In the genomic region with DNA sequence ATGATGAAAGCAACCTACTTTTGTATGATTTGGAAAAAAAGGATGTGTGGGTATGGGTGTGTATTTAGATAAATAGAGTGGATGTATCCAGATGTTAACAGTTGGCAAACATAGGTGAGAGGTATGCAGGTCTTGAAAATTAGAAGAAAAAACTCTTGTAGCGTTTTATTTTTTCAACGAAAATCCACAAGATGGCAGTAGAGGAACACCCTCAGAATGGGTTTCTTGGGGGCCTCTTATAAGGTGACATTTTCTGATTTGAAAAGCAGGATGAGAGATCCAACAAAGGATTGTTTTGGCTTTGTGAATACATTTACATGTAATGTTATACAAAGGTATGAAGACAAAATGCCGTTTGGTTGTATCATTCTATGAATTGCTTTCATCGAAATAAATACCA, we compare ENCODE assay signal across 1 cellular context.
TF ChIP-seq lines count a peak whose summit lies in the region.

No MANE protein-coding gene starts in this region.

TF ChIP-seq in H1, 55 proteins besides CTCF, POLR2A, EP300 and RAD21:
- no peak for TF ChIP-seq KDM5A (IDR thresholded peaks at IDR 0.05; ENCODE audit: low read length)
- TF ChIP-seq SIN3A (conservative IDR thresholded peaks at IDR 0.05 in 1 of 2, IDR thresholded peaks at IDR 0.05 in 1 of 2; ENCODE audit: low read depth in 1 of 2, low read length in 2 of 2), result no peak
- TF ChIP-seq, protein P1, sequence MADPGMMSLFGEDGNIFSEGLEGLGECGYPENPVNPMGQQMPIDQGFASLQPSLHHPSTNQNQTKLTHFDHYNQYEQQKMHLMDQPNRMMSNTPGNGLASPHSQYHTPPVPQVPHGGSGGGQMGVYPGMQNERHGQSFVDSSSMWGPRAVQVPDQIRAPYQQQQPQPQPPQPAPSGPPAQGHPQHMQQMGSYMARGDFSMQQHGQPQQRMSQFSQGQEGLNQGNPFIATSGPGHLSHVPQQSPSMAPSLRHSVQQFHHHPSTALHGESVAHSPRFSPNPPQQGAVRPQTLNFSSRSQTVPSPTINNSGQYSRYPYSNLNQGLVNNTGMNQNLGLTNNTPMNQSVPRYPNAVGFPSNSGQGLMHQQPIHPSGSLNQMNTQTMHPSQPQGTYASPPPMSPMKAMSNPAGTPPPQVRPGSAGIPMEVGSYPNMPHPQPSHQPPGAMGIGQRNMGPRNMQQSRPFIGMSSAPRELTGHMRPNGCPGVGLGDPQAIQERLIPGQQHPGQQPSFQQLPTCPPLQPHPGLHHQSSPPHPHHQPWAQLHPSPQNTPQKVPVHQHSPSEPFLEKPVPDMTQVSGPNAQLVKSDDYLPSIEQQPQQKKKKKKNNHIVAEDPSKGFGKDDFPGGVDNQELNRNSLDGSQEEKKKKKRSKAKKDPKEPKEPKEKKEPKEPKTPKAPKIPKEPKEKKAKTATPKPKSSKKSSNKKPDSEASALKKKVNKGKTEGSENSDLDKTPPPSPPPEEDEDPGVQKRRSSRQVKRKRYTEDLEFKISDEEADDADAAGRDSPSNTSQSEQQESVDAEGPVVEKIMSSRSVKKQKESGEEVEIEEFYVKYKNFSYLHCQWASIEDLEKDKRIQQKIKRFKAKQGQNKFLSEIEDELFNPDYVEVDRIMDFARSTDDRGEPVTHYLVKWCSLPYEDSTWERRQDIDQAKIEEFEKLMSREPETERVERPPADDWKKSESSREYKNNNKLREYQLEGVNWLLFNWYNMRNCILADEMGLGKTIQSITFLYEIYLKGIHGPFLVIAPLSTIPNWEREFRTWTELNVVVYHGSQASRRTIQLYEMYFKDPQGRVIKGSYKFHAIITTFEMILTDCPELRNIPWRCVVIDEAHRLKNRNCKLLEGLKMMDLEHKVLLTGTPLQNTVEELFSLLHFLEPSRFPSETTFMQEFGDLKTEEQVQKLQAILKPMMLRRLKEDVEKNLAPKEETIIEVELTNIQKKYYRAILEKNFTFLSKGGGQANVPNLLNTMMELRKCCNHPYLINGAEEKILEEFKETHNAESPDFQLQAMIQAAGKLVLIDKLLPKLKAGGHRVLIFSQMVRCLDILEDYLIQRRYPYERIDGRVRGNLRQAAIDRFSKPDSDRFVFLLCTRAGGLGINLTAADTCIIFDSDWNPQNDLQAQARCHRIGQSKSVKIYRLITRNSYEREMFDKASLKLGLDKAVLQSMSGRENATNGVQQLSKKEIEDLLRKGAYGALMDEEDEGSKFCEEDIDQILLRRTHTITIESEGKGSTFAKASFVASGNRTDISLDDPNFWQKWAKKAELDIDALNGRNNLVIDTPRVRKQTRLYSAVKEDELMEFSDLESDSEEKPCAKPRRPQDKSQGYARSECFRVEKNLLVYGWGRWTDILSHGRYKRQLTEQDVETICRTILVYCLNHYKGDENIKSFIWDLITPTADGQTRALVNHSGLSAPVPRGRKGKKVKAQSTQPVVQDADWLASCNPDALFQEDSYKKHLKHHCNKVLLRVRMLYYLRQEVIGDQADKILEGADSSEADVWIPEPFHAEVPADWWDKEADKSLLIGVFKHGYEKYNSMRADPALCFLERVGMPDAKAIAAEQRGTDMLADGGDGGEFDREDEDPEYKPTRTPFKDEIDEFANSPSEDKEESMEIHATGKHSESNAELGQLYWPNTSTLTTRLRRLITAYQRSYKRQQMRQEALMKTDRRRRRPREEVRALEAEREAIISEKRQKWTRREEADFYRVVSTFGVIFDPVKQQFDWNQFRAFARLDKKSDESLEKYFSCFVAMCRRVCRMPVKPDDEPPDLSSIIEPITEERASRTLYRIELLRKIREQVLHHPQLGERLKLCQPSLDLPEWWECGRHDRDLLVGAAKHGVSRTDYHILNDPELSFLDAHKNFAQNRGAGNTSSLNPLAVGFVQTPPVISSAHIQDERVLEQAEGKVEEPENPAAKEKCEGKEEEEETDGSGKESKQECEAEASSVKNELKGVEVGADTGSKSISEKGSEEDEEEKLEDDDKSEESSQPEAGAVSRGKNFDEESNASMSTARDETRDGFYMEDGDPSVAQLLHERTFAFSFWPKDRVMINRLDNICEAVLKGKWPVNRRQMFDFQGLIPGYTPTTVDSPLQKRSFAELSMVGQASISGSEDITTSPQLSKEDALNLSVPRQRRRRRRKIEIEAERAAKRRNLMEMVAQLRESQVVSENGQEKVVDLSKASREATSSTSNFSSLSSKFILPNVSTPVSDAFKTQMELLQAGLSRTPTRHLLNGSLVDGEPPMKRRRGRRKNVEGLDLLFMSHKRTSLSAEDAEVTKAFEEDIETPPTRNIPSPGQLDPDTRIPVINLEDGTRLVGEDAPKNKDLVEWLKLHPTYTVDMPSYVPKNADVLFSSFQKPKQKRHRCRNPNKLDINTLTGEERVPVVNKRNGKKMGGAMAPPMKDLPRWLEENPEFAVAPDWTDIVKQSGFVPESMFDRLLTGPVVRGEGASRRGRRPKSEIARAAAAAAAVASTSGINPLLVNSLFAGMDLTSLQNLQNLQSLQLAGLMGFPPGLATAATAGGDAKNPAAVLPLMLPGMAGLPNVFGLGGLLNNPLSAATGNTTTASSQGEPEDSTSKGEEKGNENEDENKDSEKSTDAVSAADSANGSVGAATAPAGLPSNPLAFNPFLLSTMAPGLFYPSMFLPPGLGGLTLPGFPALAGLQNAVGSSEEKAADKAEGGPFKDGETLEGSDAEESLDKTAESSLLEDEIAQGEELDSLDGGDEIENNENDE (IDR thresholded peaks at IDR 0.05; ENCODE audit: insufficient replicate concordance, low read length), result no peak
- no peak for TF ChIP-seq TCF12 (IDR thresholded peaks at IDR 0.05; ENCODE audit: low read depth, low read length)
- TF ChIP-seq ZNF274 (IDR thresholded peaks at IDR 0.05; ENCODE audit: borderline replicate concordance, extremely low read depth, low read length), result no peak
- no peak for TF ChIP-seq HDAC2 (IDR thresholded peaks at IDR 0.05; ENCODE audit: borderline replicate concordance in 1 of 2, low read depth in 2 of 2, low read length in 2 of 2)
- no peak for TF ChIP-seq HDAC6 (IDR thresholded peaks at IDR 0.05; ENCODE audit: low read depth, low read length)
- no peak for TF ChIP-seq EZH2 (IDR thresholded peaks at IDR 0.05; ENCODE audit: low read depth, low read length, severe bottlenecking)
- TF ChIP-seq RFX5 (IDR thresholded peaks at IDR 0.05; ENCODE audit: borderline replicate concordance, low read depth, low read length), result no peak
- TF ChIP-seq BRCA1 (IDR thresholded peaks at IDR 0.05; ENCODE audit: low read depth, low read length), result no peak
- no peak for TF ChIP-seq FOSL1 (IDR thresholded peaks at IDR 0.05; ENCODE audit: insufficient read depth, low read depth, low read length)
- TF ChIP-seq, protein P2, sequence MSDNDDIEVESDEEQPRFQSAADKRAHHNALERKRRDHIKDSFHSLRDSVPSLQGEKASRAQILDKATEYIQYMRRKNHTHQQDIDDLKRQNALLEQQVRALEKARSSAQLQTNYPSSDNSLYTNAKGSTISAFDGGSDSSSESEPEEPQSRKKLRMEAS (IDR thresholded peaks at IDR 0.05), result no peak
- TF ChIP-seq, protein P3, sequence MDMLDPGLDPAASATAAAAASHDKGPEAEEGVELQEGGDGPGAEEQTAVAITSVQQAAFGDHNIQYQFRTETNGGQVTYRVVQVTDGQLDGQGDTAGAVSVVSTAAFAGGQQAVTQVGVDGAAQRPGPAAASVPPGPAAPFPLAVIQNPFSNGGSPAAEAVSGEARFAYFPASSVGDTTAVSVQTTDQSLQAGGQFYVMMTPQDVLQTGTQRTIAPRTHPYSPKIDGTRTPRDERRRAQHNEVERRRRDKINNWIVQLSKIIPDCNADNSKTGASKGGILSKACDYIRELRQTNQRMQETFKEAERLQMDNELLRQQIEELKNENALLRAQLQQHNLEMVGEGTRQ (IDR thresholded peaks at IDR 0.05; ENCODE audit: low read length), result no peak
- no peak for TF ChIP-seq MAFK (IDR thresholded peaks at IDR 0.05; ENCODE audit: low read depth, low read length)
- TF ChIP-seq ASH2L (IDR thresholded peaks at IDR 0.05; ENCODE audit: low read length), result no peak
- TF ChIP-seq JUN (IDR thresholded peaks at IDR 0.05; ENCODE audit: low read depth, low read length), result no peak
- TF ChIP-seq GABPA (IDR thresholded peaks at IDR 0.05; ENCODE audit: borderline replicate concordance, insufficient read depth, low read length), result no peak
- no peak for TF ChIP-seq SRF (IDR thresholded peaks at IDR 0.05; ENCODE audit: low read depth, low read length)
